ENCODE assay signal across 27 cellular contexts in the genomic region with DNA sequence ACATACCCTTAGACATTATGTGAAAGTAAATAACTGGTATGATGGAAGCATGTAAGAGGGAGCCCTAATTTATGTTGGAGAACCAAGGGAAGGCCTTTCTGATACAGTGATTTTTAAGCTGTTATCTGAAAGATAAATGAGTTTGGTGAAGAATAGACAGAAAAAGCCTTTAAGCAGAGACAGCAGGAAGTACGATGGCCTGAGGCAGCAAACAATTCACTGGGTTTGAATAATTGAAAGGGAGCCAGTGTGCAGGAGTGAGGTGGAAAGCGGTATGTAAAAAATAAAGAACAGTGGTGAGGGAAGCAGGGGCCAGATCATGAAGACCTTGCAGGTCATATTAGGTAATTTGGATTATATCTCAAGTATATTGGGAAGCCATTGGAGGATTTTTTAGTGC. TPM values are rescaled to one million over a fixed set of nuclear protein-coding genes. Genes with fewer than 3 reads are reported as not detected.
DNase-seq lines count a peak whose midpoint lies in the region; TF ChIP-seq lines count a peak whose summit lies in the region.
"Had no signal": no experiment of that assay in that cellular context is flagged by ENCODE, and none has a peak within 500 bp of the region (broad histone marks: within the 10 kb centered on the region; RNA-seq: fewer than 3 reads in every experiment).

No MANE protein-coding gene starts in this region.

- H2BK120ac ChIP-seq in neuronal stem cell (ENCODE audit: low read depth, low read length): no peak overlapping the region

- H2BK5ac ChIP-seq in neuronal stem cell (ENCODE audit: low read length): no peak overlapping the region

- H3K36me3 ChIP-seq in BE2C (no peaks in the 10 kb centered on the region), Loucy (ENCODE audit: insufficient read depth, low read length) (no peaks in the 10 kb centered on the region), neuronal stem cell (replicated peaks in 1 of 2; ENCODE audit: control insufficient read depth in 2 of 2, insufficient read depth in 2 of 2, low read length in 2 of 2) (no peaks in the 10 kb centered on the region)
- H3K36me3 ChIP-seq in CD8-positive, alpha-beta memory T cell (ENCODE audit: insufficient read depth, low read length): no peaks in the 10 kb centered on the region
- H3K36me3 ChIP-seq: brain microvascular endothelial cell, heart right ventricle, SJCRH30, tibial nerve had no signal

- H3K14ac ChIP-seq in neuronal stem cell (ENCODE audit: low read length): no peak overlapping the region

- H3K27me3 ChIP-seq in BE2C (no peaks in the 10 kb centered on the region), Loucy (ENCODE audit: insufficient read depth, low read length, poor library complexity, severe bottlenecking) (no peaks in the 10 kb centered on the region), neuronal stem cell (ENCODE audit: control insufficient read depth in 3 of 3, insufficient read depth in 3 of 3, low read depth in 1 of 3, low read length in 3 of 3) (no peaks in the 10 kb centered on the region)
- H3K27me3 ChIP-seq in CD8-positive, alpha-beta memory T cell (ENCODE audit: insufficient read depth, low read length, poor library complexity, severe bottlenecking): peaks cover 5% of the 10 kb centered on the region
- H3K27me3 ChIP-seq: brain microvascular endothelial cell, SJCRH30, tibial nerve had no signal

- H3K79me1 ChIP-seq in neuronal stem cell (ENCODE audit: low read depth, low read length): no peaks in the 10 kb centered on the region

- in situ Hi-C loops in SK-MEL-5 (cut with HindIII; ENCODE audit: low pct_unique_long_range_greater_than_20kb, low sequenced_read_pairs): no loop called here
- in situ Hi-C loops in GM13976 (cut with MboI; ENCODE audit: low sequenced_read_pairs, unreplicated experiment): no loop called here

- H3K4me3 ChIP-seq in BE2C (ENCODE audit: low read depth, low read length): no peak overlapping the region
- H3K4me3 ChIP-seq in Loucy (ENCODE audit: low read length, poor library complexity, severe bottlenecking): no peak overlapping the region
- no peak overlapping the region for H3K4me3 ChIP-seq in neuronal stem cell (ENCODE audit: low read length in 2 of 2)
- no peak overlapping the region for H3K4me3 ChIP-seq in CD8-positive, alpha-beta memory T cell (ENCODE audit: low read length)
- H3K4me3 ChIP-seq: heart right ventricle, SJCRH30, tibial nerve had no signal

- peaks cover 4 to 12% (median 11%) of the 10 kb centered on the region in 3 donors for H3K4me1 Mint-ChIP-seq in CD8-positive, alpha-beta memory T cell

- H3K4ac ChIP-seq in neuronal stem cell (ENCODE audit: low read length): no peak overlapping the region

- no peaks in the 10 kb centered on the region for H3K9me2 ChIP-seq in Loucy (replicated peaks; ENCODE audit: low read depth, low read length)

- no peak for TF ChIP-seq CTCF in BE2C (IDR thresholded peaks at IDR 0.05; ENCODE audit: low read depth, low read length)
- TF ChIP-seq CTCF in Loucy (conservative IDR thresholded peaks at IDR 0.05; ENCODE audit: low read length): no peak
- no peak for TF ChIP-seq CTCF in GM13976 (IDR thresholded peaks at IDR 0.05; ENCODE audit: borderline replicate concordance, control extremely low read depth, extremely low read depth, insufficient read depth, missing control alignments)

- peaks cover 8% of the 10 kb centered on the region for H3K79me2 ChIP-seq in Loucy (ENCODE audit: insufficient read depth, low read length)
- H3K79me2 ChIP-seq: parathyroid adenoma had no signal

- no peak overlapping the region for H3K27ac Mint-ChIP-seq in CD8-positive, alpha-beta memory T cell
- H3K27ac Mint-ChIP-seq: activated naive CD4-positive, alpha-beta T cell treated with anti-CD3 and anti-CD28 coated beads for 36 hours; activated T-cell treated with anti-CD3 and anti-CD28 coated beads, Interleukin-2, amount 50 U/mL, for 72 hours; stimulated activated naive CD8-positive, alpha-beta T cell treated with anti-CD3 and anti-CD28 coated beads, Interleukin-15, amount 100 ng/mL, for 72 hours; T-helper 17 cell had no signal

- CTCF ChIA-PET in CD8-positive, alpha-beta memory T cell (lab: Charles Lee): no interaction called here

- peak; percentile 12 for DNase-seq in BE2C
- peak; percentile 76 for DNase-seq in SK-MEL-5 (ENCODE audit: low read depth, low spot score)
- DNase-seq in neuronal stem cell (ENCODE audit: low spot score): no peak
- DNase-seq in UCSD-AML1 (lab: John Stamatoyannopoulos, UW; ENCODE audit: unreplicated experiment): no peak
- no peak for DNase-seq in GM13976 (ENCODE audit: low spot score)
- DNase-seq in stimulated activated CD4-positive, alpha-beta T cell treated with anti-CD3 and anti-CD28 coated beads, Interleukin-4, amount 100 ng/mL, for 4 hours: no peak
- no peak for DNase-seq in CD8-positive, alpha-beta memory T cell
- DNase-seq: activated CD4-positive, alpha-beta T cell treated with anti-CD3 and anti-CD28 coated beads for 4 hours; activated naive CD4-positive, alpha-beta T cell treated with anti-CD3 and anti-CD28 coated beads for 36 hours; activated T-cell treated with anti-CD3 and anti-CD28 coated beads, Interleukin-2, amount 50 U/mL, for 72 hours; brain microvascular endothelial cell; effector CD8-positive, alpha-beta T cell; erythroblast; foreskin fibroblast; heart right ventricle; mesenchymal stem cell; naive B cell; NCI-H1048; NCI-H2107; NCI-H510A; SJCRH30; stimulated activated naive CD8-positive, alpha-beta T cell treated with anti-CD3 and anti-CD28 coated beads, Interleukin-15, amount 100 ng/mL, for 72 hours; T-helper 17 cell had no signal

- H3K36me3 Mint-ChIP-seq in CD8-positive, alpha-beta memory T cell: peaks cover 0 to 7% (median 0%) of the 10 kb centered on the region in 3 donors

- peaks cover 1% of the 10 kb centered on the region for H4K20me1 ChIP-seq in Loucy (ENCODE audit: insufficient read depth, low read length, poor library complexity, severe bottlenecking)

- H2BK15ac ChIP-seq in neuronal stem cell (ENCODE audit: low read length): no peak overlapping the region

- WGBS in neuronal stem cell (ENCODE audit: extremely low coverage in 2 of 2, insufficient read length in 2 of 2, insufficient replicate concordance in 1 of 2), 2 donors: no CpG with 5 or more reads among the region's 2 CpGs

- no peak overlapping the region for H4K91ac ChIP-seq in neuronal stem cell (ENCODE audit: low read depth, low read length, poor library complexity)

- no peak overlapping the region for H2AK5ac ChIP-seq in neuronal stem cell (ENCODE audit: low read depth, low read length)

- H2AFZ ChIP-seq in Loucy (ENCODE audit: low read length) (peak overlapping the region; percentile 3; the same call in 1 of the 2 replicates), neuronal stem cell (ENCODE audit: low read length) (peak overlapping the region; percentile 83)
- H2AFZ ChIP-seq: parathyroid adenoma had no signal

- no peak overlapping the region for H4K8ac ChIP-seq in neuronal stem cell (ENCODE audit: low read depth, low read length)

- no peaks in the 10 kb centered on the region for H3F3A ChIP-seq in Loucy (ENCODE audit: low read depth)

- H3K9ac ChIP-seq in Loucy (ENCODE audit: low read depth, low read length, poor library complexity, severe bottlenecking) (no peak overlapping the region), neuronal stem cell (ENCODE audit: low read depth, low read length, poor library complexity) (no peak overlapping the region)
- H3K9ac ChIP-seq: parathyroid adenoma had no signal

- peaks cover 19 to 28% of the 10 kb centered on the region in 2 donors for H3K27me3 Mint-ChIP-seq in CD8-positive, alpha-beta memory T cell

- no peaks in the 10 kb centered on the region for H3K4me1 ChIP-seq in BE2C
- H3K4me1 ChIP-seq in Loucy (ENCODE audit: insufficient read depth, low read length, poor library complexity, severe bottlenecking): peaks cover 29% of the 10 kb centered on the region
- peaks cover 0 to 4% of the 10 kb centered on the region in 2 donors for H3K4me1 ChIP-seq in neuronal stem cell (ENCODE audit: control insufficient read depth in 2 of 2, insufficient read depth in 1 of 2, low read depth in 1 of 2, low read length in 2 of 2)
- no peaks in the 10 kb centered on the region for H3K4me1 ChIP-seq in CD8-positive, alpha-beta memory T cell (ENCODE audit: insufficient read depth, low read length)
- H3K4me1 ChIP-seq: parathyroid adenoma, SJCRH30 had no signal

- no peaks in the 10 kb centered on the region for H3K9me3 Mint-ChIP-seq in CD8-positive, alpha-beta memory T cell
- H3K9me3 Mint-ChIP-seq: activated naive CD4-positive, alpha-beta T cell treated with anti-CD3 and anti-CD28 coated beads for 36 hours; activated T-cell treated with anti-CD3 and anti-CD28 coated beads, Interleukin-2, amount 50 U/mL, for 72 hours; naive B cell; stimulated activated naive CD8-positive, alpha-beta T cell treated with anti-CD3 and anti-CD28 coated beads, Interleukin-15, amount 100 ng/mL, for 72 hours had no signal

- H3K4me2 ChIP-seq in Loucy (ENCODE audit: low read depth, low read length, poor library complexity, severe bottlenecking) (no peak overlapping the region), neuronal stem cell (ENCODE audit: insufficient read depth, low read length, poor library complexity, severe bottlenecking) (no peak overlapping the region)

- H3K27ac ChIP-seq in neuronal stem cell (replicated peaks; ENCODE audit: low read length): no peak overlapping the region
- no peak overlapping the region for H3K27ac ChIP-seq in CD8-positive, alpha-beta memory T cell (ENCODE audit: low read depth, low read length)
- H3K27ac ChIP-seq: brain microvascular endothelial cell, heart right ventricle, HL-60, parathyroid adenoma, SJCRH30, tibial nerve had no signal

- H3K9me3 ChIP-seq in BE2C (no peaks in the 10 kb centered on the region), Loucy (ENCODE audit: insufficient read depth, low read depth, low read length) (no peaks in the 10 kb centered on the region), neuronal stem cell (replicated peaks in 1 of 2; ENCODE audit: control insufficient read depth in 2 of 2, insufficient read depth in 1 of 2, low read depth in 1 of 2, low read length in 2 of 2) (no peaks in the 10 kb centered on the region)
- no peaks in the 10 kb centered on the region for H3K9me3 ChIP-seq in CD8-positive, alpha-beta memory T cell (ENCODE audit: low read length)
- H3K9me3 ChIP-seq: heart right ventricle, SJCRH30, tibial nerve had no signal

- H2BK12ac ChIP-seq in neuronal stem cell (ENCODE audit: low read length): no peak overlapping the region

- no peak overlapping the region for H3K23ac ChIP-seq in neuronal stem cell (ENCODE audit: low read depth, low read length, poor library complexity)

- no peak overlapping the region for H3K18ac ChIP-seq in neuronal stem cell (ENCODE audit: low read length)

- POLR2A ChIA-PET in CD8-positive, alpha-beta memory T cell (lab: Charles Lee): no interaction called here

- no peak overlapping the region for H3K4me3 Mint-ChIP-seq in CD8-positive, alpha-beta memory T cell
- H3K4me3 Mint-ChIP-seq: activated naive CD4-positive, alpha-beta T cell treated with anti-CD3 and anti-CD28 coated beads for 36 hours; activated T-cell treated with anti-CD3 and anti-CD28 coated beads, Interleukin-2, amount 50 U/mL, for 72 hours; naive B cell; stimulated activated naive CD8-positive, alpha-beta T cell treated with anti-CD3 and anti-CD28 coated beads, Interleukin-15, amount 100 ng/mL, for 72 hours; T-helper 17 cell had no signal

RNA-seq across cellular contexts. Expression of a gene that starts 4.1 kb away (rescaled TPM):
- polyA plus RNA-seq in BE2C (2012; ENCODE audit: insufficient read depth, insufficient read length, low read depth): 2.5 TPM
- total RNA-seq in SK-MEL-5 (2014; rRNA removed; shearing (Covaris generic)): 12.8 and 12.9 TPM in 2 replicates
- polyA plus RNA-seq in SK-MEL-5 (2015; cell fraction: cytosol; rRNA removed): 6.9 and 10.6 TPM in 2 replicates
- 7.4 and 8.4 TPM in 2 replicates for polyA plus RNA-seq in SK-MEL-5 (2015; cell fraction: nucleus; rRNA removed)
- 14.4 TPM for polyA plus RNA-seq in neuronal stem cell (2013, experiment 1 of 2)
- polyA plus RNA-seq in neuronal stem cell (2013, experiment 2 of 2): 14.9 TPM
- 1 to 10 TPM; 4.3 to 4.7 TPM for total RNA-seq in CD8-positive, alpha-beta memory T cell
- polyA plus RNA-seq in CD8-positive, alpha-beta memory T cell: 1.0 TPM

RNA-seq across cellular contexts. Expression of a gene that starts 54.1 kb away (rescaled TPM):
- 0.73 TPM for polyA plus RNA-seq in BE2C (2012; ENCODE audit: insufficient read depth, insufficient read length, low read depth)
- 7.2 and 7.7 TPM in 2 replicates for total RNA-seq in SK-MEL-5 (2014; rRNA removed; shearing (Covaris generic))
- 4.5 and 5.5 TPM in 2 replicates for polyA plus RNA-seq in SK-MEL-5 (2015; cell fraction: cytosol; rRNA removed)
- 3.5 and 4.0 TPM in 2 replicates for polyA plus RNA-seq in SK-MEL-5 (2015; cell fraction: nucleus; rRNA removed)
- polyA plus RNA-seq in neuronal stem cell (2013, experiment 1 of 2): 0.46 TPM
- 0.42 TPM for polyA plus RNA-seq in neuronal stem cell (2013, experiment 2 of 2)
- total RNA-seq in CD8-positive, alpha-beta memory T cell: 10 to 100 TPM; 10.2 to 10.4 TPM
- 2.3 TPM for polyA plus RNA-seq in CD8-positive, alpha-beta memory T cell

Comparison
In these comparisons a context has a peak if more than half of its experiments do, and no peak if none do; other contexts are left out.
1. DNase-seq: peak in BE2C (single experiment) and SK-MEL-5 (single experiment); none in neuronal stem cell (single experiment), UCSD-AML1 (single experiment), GM13976 (single experiment), stimulated activated CD4-positive, alpha-beta T cell treated with anti-CD3 and anti-CD28 coated beads, Interleukin-4, amount 100 ng/mL, for 4 hours (0 of 2) and CD8-positive, alpha-beta memory T cell (0 of 5).